21 cellular contexts compared by ENCODE assay signal in genomic region chr14:65826946-65827345, GRCh38.
A peak's percentile ranks its signal among the peaks of the same experiment; 100 is the strongest.
DNase-seq lines count a peak whose midpoint lies in the region; ATAC-seq and TF ChIP-seq lines count a peak whose summit lies in the region.
"Had no signal": no experiment of that assay in that cellular context is flagged by ENCODE, and none has a peak within 500 bp of the region (broad histone marks: within the 10 kb centered on the region; RNA-seq: fewer than 3 reads in every experiment).

No MANE protein-coding gene starts in this region.

- peak overlapping the region; percentile 9 for H3K4me2 ChIP-seq in neural progenitor cell
- H3K4me2 ChIP-seq: BLaER1 treated with 17β-estradiol and CSF1 and Interleukin-3, amounts not matched to agents 10 nM and 100 nM had no signal

- WGBS in endodermal cell (ENCODE audit: insufficient coverage in 1 of 2, insufficient read length in 1 of 2), 2 experiments = 46 to 60% methylated on average over 5 to 6 of the region's 6 CpGs

- H3K27me3 Mint-ChIP-seq in endodermal cell (ENCODE audit: insufficient read depth) = peaks cover 27% of the 10 kb centered on the region
- H3K27me3 Mint-ChIP-seq in neural progenitor cell (ENCODE audit: insufficient read depth, low read depth) = peaks cover 4% of the 10 kb centered on the region
- H3K27me3 Mint-ChIP-seq: CD4-positive, alpha-beta T cell had no signal

- intact Hi-C loops in A673 (cut with micrococcal nuclease; ENCODE audit: unreplicated experiment) = loop anchor here (1.0 to 5.0 kb wide), 2 partner anchors 130 to 412 kb away; no protein-coding TSS in a partner anchor

- POLR2A ChIA-PET in A673 (lab: Charles Lee; ENCODE audit: low non-redundant PET) = no interaction called here

- no peak overlapping the region for H2AFZ ChIP-seq in neural progenitor cell (replicated peaks)

- no peaks in the 10 kb centered on the region for H3K9me3 Mint-ChIP-seq in endodermal cell
- no peaks in the 10 kb centered on the region for H3K9me3 Mint-ChIP-seq in neural progenitor cell
- H3K9me3 Mint-ChIP-seq: CD4-positive, alpha-beta T cell; CD8-positive, alpha-beta memory T cell; HFFc6 had no signal

- BruUV-seq in A673 (replicated peaks; lab: Mats Ljungman, UMichigan) = no TSS peak

- no peak overlapping the region for H3K4me3 Mint-ChIP-seq in endodermal cell
- H3K4me3 Mint-ChIP-seq in neural progenitor cell = no peak overlapping the region
- H3K4me3 Mint-ChIP-seq: CD14-positive monocyte; CD4-positive, alpha-beta T cell; CD8-positive, alpha-beta memory T cell; HFFc6 had no signal

- ATAC-seq in HG02759 (IDR thresholded peaks at IDR 0.05; ENCODE audit: unreplicated experiment) (no peak), omental fat pad (ENCODE audit: low FRiP score) (no peak)

- H3K79me2 ChIP-seq in neural progenitor cell (ENCODE audit: low read depth) = no peaks in the 10 kb centered on the region

- H3K36me3 ChIP-seq in A673 (ENCODE audit: insufficient read depth, low read length, poor library complexity, severe bottlenecking) (no peaks in the 10 kb centered on the region), endodermal cell (ENCODE audit: control insufficient read depth, insufficient read depth, low read length) (no peaks in the 10 kb centered on the region), neural progenitor cell (no peaks in the 10 kb centered on the region)
- H3K36me3 ChIP-seq: BE2C; BLaER1 treated with 17β-estradiol and CSF1 and Interleukin-3, amounts not matched to agents 10 nM and 100 nM; HAP-1 had no signal

- H3F3A ChIP-seq in neural progenitor cell (ENCODE audit: low read depth) = peaks cover 40% of the 10 kb centered on the region

- H3K27ac Mint-ChIP-seq in endodermal cell (no peak overlapping the region), neural progenitor cell (no peak overlapping the region)
- H3K27ac Mint-ChIP-seq: CD4-positive, alpha-beta T cell; CD8-positive, alpha-beta memory T cell; HFFc6 had no signal

- H3K4me1 Mint-ChIP-seq in endodermal cell (peaks cover 34% of the 10 kb centered on the region), neural progenitor cell (peaks cover 8% of the 10 kb centered on the region)
- H3K4me1 Mint-ChIP-seq: CD14-positive monocyte had no signal

- H4K20me1 ChIP-seq in neural progenitor cell (ENCODE audit: low read depth) = no peaks in the 10 kb centered on the region
- H4K20me1 ChIP-seq: BLaER1 treated with 17β-estradiol and CSF1 and Interleukin-3, amounts not matched to agents 10 nM and 100 nM had no signal

- H3K9ac ChIP-seq in endodermal cell (ENCODE audit: extremely low read depth, low read length, poor library complexity, severe bottlenecking) (no peak overlapping the region), neural progenitor cell (no peak overlapping the region)
- H3K9ac ChIP-seq: BLaER1 treated with 17β-estradiol and CSF1 and Interleukin-3, amounts not matched to agents 10 nM and 100 nM had no signal

- H3K27ac ChIP-seq in A673 (ENCODE audit: low read depth, low read length, poor library complexity, severe bottlenecking) = no peak overlapping the region
- no peak overlapping the region for H3K27ac ChIP-seq in endodermal cell (ENCODE audit: low read depth, low read length)
- peak overlapping the region; percentile 6 for H3K27ac ChIP-seq in neural progenitor cell
- H3K27ac ChIP-seq: 22Rv1; BLaER1 treated with 17β-estradiol and CSF1 and Interleukin-3, amounts not matched to agents 10 nM and 100 nM had no signal

- no peaks in the 10 kb centered on the region for H3K36me3 Mint-ChIP-seq in endodermal cell (ENCODE audit: low read depth)
- no peaks in the 10 kb centered on the region for H3K36me3 Mint-ChIP-seq in neural progenitor cell
- H3K36me3 Mint-ChIP-seq: CD14-positive monocyte had no signal

- H3K27me3 ChIP-seq in A673 (replicated peaks; ENCODE audit: insufficient read depth, low read depth, low read length, poor library complexity) (peaks cover 17% of the 10 kb centered on the region), endodermal cell (ENCODE audit: control insufficient read depth, insufficient read depth, low read length, poor library complexity, severe bottlenecking) (peaks cover 3% of the 10 kb centered on the region), neural progenitor cell (no peaks in the 10 kb centered on the region)
- H3K27me3 ChIP-seq: BLaER1 treated with 17β-estradiol and CSF1 and Interleukin-3, amounts not matched to agents 10 nM and 100 nM had no signal

- DNase-seq in NCI-H82 (lab: John Stamatoyannopoulos, UW) = peak; percentile 16
- no peak for DNase-seq in NCI-H82 treated with DMSO at 0.1 percent for 48 hours (lab: John Stamatoyannopoulos, UW; ENCODE audit: unreplicated experiment)
- DNase-seq in A673 (ENCODE audit: low spot score) = peak; percentile 7
- peak; percentile 64 for DNase-seq in endodermal cell
- DNase-seq in neural progenitor cell (ENCODE audit: low spot score) = peak; percentile 61
- DNase-seq in omental fat pad (ENCODE audit: low spot score) = no peak
- DNase-seq: ACHN; AML-193; BE2C; CD4-positive, alpha-beta T cell; CD8-positive, alpha-beta memory T cell; DMS53; DMS79 treated with DMSO at 0.1 percent for 48 hours; GF-D8; GOT3; HFFc6 had no signal

- H3K4me3 ChIP-seq in A673 (ENCODE audit: low read depth, low read length, poor library complexity, severe bottlenecking) (no peak overlapping the region), endodermal cell (ENCODE audit: low read length) (no peak overlapping the region), neural progenitor cell (no peak overlapping the region)
- H3K4me3 ChIP-seq: BLaER1 treated with 17β-estradiol and CSF1 and Interleukin-3, amounts not matched to agents 10 nM and 100 nM; HAP-1 had no signal

- H3K9me3 ChIP-seq in A673 (ENCODE audit: low read depth, low read length, poor library complexity, severe bottlenecking) = no peaks in the 10 kb centered on the region
- H3K9me3 ChIP-seq in endodermal cell (ENCODE audit: control insufficient read depth, low read length) = no peaks in the 10 kb centered on the region
- no peaks in the 10 kb centered on the region for H3K9me3 ChIP-seq in neural progenitor cell (ENCODE audit: low read depth)
- H3K9me3 ChIP-seq: BE2C; BLaER1 treated with 17β-estradiol and CSF1 and Interleukin-3, amounts not matched to agents 10 nM and 100 nM; HAP-1 had no signal

- no peaks in the 10 kb centered on the region for H3K4me1 ChIP-seq in A673 (ENCODE audit: insufficient read depth, low read length, poor library complexity, severe bottlenecking)
- H3K4me1 ChIP-seq in endodermal cell (ENCODE audit: control insufficient read depth, insufficient read depth, low read length) = peaks cover 18% of the 10 kb centered on the region
- H3K4me1 ChIP-seq in neural progenitor cell = peaks cover 40% of the 10 kb centered on the region
- H3K4me1 ChIP-seq: BE2C; BLaER1 treated with 17β-estradiol and CSF1 and Interleukin-3, amounts not matched to agents 10 nM and 100 nM had no signal

- CTCF ChIA-PET in A673 (lab: Charles Lee) = no interaction called here

- no peak for TF ChIP-seq CTCF in A673 (conservative IDR thresholded peaks at IDR 0.05; ENCODE audit: low read depth, low read length)
- TF ChIP-seq CTCF in endodermal cell (conservative IDR thresholded peaks at IDR 0.05) = no peak
- TF ChIP-seq CTCF in neural progenitor cell (IDR thresholded peaks at IDR 0.05) = no peak
- TF ChIP-seq CTCF in omental fat pad (IDR thresholded peaks at IDR 0.05) = no peak

Comparison
In these comparisons a context has a peak if more than half of its experiments do, and no peak if none do; other contexts are left out.
1. DNase-seq: peak in NCI-H82 (single experiment), A673 (single experiment), endodermal cell (single experiment) and neural progenitor cell (single experiment); none in NCI-H82 treated with DMSO at 0.1 percent for 48 hours (single experiment) and omental fat pad (single experiment).